In genomic region chr15:55279100-55279745, GRCh38 we compare ENCODE assay signal across 1 cellular context.
TF ChIP-seq lines count a peak whose summit lies in the region.

No MANE protein-coding gene starts in this region.

TF ChIP-seq in GM12878, 131 proteins besides CTCF, POLR2A, EP300 and RAD21:
- TF ChIP-seq CEBPB (IDR thresholded peaks at IDR 0.05; ENCODE audit: borderline replicate concordance in 1 of 2, low read depth in 2 of 2, low read length in 2 of 2) (no peak), ZNF217 (IDR thresholded peaks at IDR 0.05) (peak; percentile 30; the same call in 1 of the 2 replicates), SMC3 (IDR thresholded peaks at IDR 0.05; ENCODE audit: borderline replicate concordance, low read length) (no peak), KDM1A (IDR thresholded peaks at IDR 0.05; ENCODE audit: borderline replicate concordance) (no peak), STAT3 (IDR thresholded peaks at IDR 0.05; ENCODE audit: low read depth, low read length) (no peak), ZNF384 (IDR thresholded peaks at IDR 0.05; ENCODE audit: borderline replicate concordance, low read depth, low read length) (no peak), YBX1 (IDR thresholded peaks at IDR 0.05) (no peak), USF1 (IDR thresholded peaks at IDR 0.05; ENCODE audit: borderline replicate concordance, extremely low read length, insufficient read depth, low read depth, low read length) (no peak), NR2C1 (IDR thresholded peaks at IDR 0.05) (no peak), NKRF (conservative IDR thresholded peaks at IDR 0.05) (0 out of 2 replicates have a peak, but pooled peaks have one; percentile 3), BCLAF1 (IDR thresholded peaks at IDR 0.05) (no peak), KLF5 (IDR thresholded peaks at IDR 0.05; ENCODE audit: partially characterized antibody) (no peak), SIN3A (IDR thresholded peaks at IDR 0.05; ENCODE audit: low read depth, low read length) (no peak), NFIC (IDR thresholded peaks at IDR 0.05; ENCODE audit: low read depth, low read length) (no peak), ZNF622 (IDR thresholded peaks at IDR 0.05) (no peak), IKZF2 (IDR thresholded peaks at IDR 0.05) (no peak), RCOR1 (conservative IDR thresholded peaks at IDR 0.05; ENCODE audit: low read depth, low read length) (0 out of 2 replicates have a peak, but pooled peaks have one; percentile 24), ZBTB33 (IDR thresholded peaks at IDR 0.05) (no peak), NR2F1 (conservative IDR thresholded peaks at IDR 0.05) (no peak), REST (IDR thresholded peaks at IDR 0.05; ENCODE audit: low read depth, low read length) (no peak), USF2 (IDR thresholded peaks at IDR 0.05; ENCODE audit: borderline replicate concordance, low read depth, low read length) (no peak), FOS (IDR thresholded peaks at IDR 0.05; ENCODE audit: borderline replicate concordance, extremely low read depth, insufficient read length) (no peak), SMARCA5 (IDR thresholded peaks at IDR 0.05) (0 out of 2 replicates have a peak, but pooled peaks have one; percentile 65), FOXK2 (IDR thresholded peaks at IDR 0.05) (no peak)
